In genomic region chr5:140174472-140175366, GRCh38 we compare ENCODE assay signal across 1 cellular context.
TF ChIP-seq lines count a peak whose summit lies in the region.

Gene CYSTM1 (plus strand): TSS chr5:140175188. CDS start chr5:140194466, 19,278 bp downstream.

TF ChIP-seq in K562, 482 proteins besides CTCF, POLR2A, EP300 and RAD21 (continued from another document and continues in another):
- TF ChIP-seq CREB1 (IDR thresholded peaks at IDR 0.05) = peak; percentile 95
- TF ChIP-seq CREB1 (CRISPR knock-in tag; IDR thresholded peaks at IDR 0.05) = peak; percentile 93
- peak; percentile 95 for TF ChIP-seq CTBP1 (IDR thresholded peaks at IDR 0.05; ENCODE audit: borderline replicate concordance)
- 0 out of 4 replicates have a peak, but pooled peaks of 1 of the 2 experiments have one; percentile 32 for TF ChIP-seq MLLT1 (IDR thresholded peaks at IDR 0.05)
- TF ChIP-seq ZNF592 (IDR thresholded peaks at IDR 0.05) = peak; percentile 57; the same call in 1 of the 2 replicates
- TF ChIP-seq MAZ (CRISPR knock-in tag; conservative IDR thresholded peaks at IDR 0.05 in 1 of 2, IDR thresholded peaks at IDR 0.05 in 1 of 2) = peak; percentile 15 to 68; a peak in 1 of 4 replicates
- TF ChIP-seq PHF8 (IDR thresholded peaks at IDR 0.05; ENCODE audit: borderline replicate concordance, low read length) = peak; percentile 85; the same call in 1 of the 2 replicates
- TF ChIP-seq TAF9B (IDR thresholded peaks at IDR 0.05; ENCODE audit: partially characterized antibody) = peak; percentile 70
- TF ChIP-seq SNIP1 (IDR thresholded peaks at IDR 0.05; ENCODE audit: low read depth) = no peak
- peak; percentile 86 for TF ChIP-seq GABPB1 (CRISPR knock-in tag; IDR thresholded peaks at IDR 0.05)
- TF ChIP-seq PHB2 (IDR thresholded peaks at IDR 0.05; ENCODE audit: low read depth) = no peak
- no peak for TF ChIP-seq ZFP36 (IDR thresholded peaks at IDR 0.05; ENCODE audit: low read depth, low read length, partially characterized antibody)
- TF ChIP-seq TAL1 (IDR thresholded peaks at IDR 0.05) = no peak
- TF ChIP-seq TFAP4 (CRISPR knock-in tag; IDR thresholded peaks at IDR 0.05; ENCODE audit: borderline replicate concordance) = peak; percentile 96
- TF ChIP-seq CREB3L1 (IDR thresholded peaks at IDR 0.05; ENCODE audit: borderline replicate concordance, low read depth) = peak; percentile 45; the same call in 1 of the 2 replicates
- TF ChIP-seq KLF13 (tag; IDR thresholded peaks at IDR 0.05; ENCODE audit: borderline replicate concordance, low read depth) = 0 out of 2 replicates have a peak, but pooled peaks have one; percentile 70
- TF ChIP-seq ARID3B (CRISPR knock-in tag; IDR thresholded peaks at IDR 0.05; ENCODE audit: borderline replicate concordance) = no peak
- peak in 1 of 2 experiments; percentile 46; a peak in 2 of 4 replicates for TF ChIP-seq CSDE1 (IDR thresholded peaks at IDR 0.05)
- TF ChIP-seq SMARCE1 (IDR thresholded peaks at IDR 0.05) = 0 out of 2 replicates have a peak, but pooled peaks have one; percentile 28
- TF ChIP-seq DACH1 (IDR thresholded peaks at IDR 0.05; ENCODE audit: partially characterized antibody) = peak; percentile 57
- peak; percentile 83 for TF ChIP-seq RB1 (IDR thresholded peaks at IDR 0.05; ENCODE audit: low read depth)
- peak; percentile 85 for TF ChIP-seq ZBTB12 (CRISPR knock-in tag; IDR thresholded peaks at IDR 0.05)
- TF ChIP-seq BMI1 (IDR thresholded peaks at IDR 0.05; ENCODE audit: low read length) = peak; percentile 74
- TF ChIP-seq BRF2 (IDR thresholded peaks at IDR 0.05; ENCODE audit: borderline replicate concordance, insufficient read depth, insufficient read length) = no peak
- 0 out of 4 replicates have a peak, but pooled peaks of 1 of the 2 experiments have one; percentile 9 for TF ChIP-seq TBL1XR1 (IDR thresholded peaks at IDR 0.05; ENCODE audit: low read length in 2 of 2)
- peak; percentile 67; the same call in 1 of the 2 replicates for TF ChIP-seq ARID4B (CRISPR knock-in tag; IDR thresholded peaks at IDR 0.05)
- TF ChIP-seq TFE3 (CRISPR knock-in tag; IDR thresholded peaks at IDR 0.05) = peak; percentile 89
